Comparison of ENCODE assay signal across 1 cellular context in the genomic region with DNA sequence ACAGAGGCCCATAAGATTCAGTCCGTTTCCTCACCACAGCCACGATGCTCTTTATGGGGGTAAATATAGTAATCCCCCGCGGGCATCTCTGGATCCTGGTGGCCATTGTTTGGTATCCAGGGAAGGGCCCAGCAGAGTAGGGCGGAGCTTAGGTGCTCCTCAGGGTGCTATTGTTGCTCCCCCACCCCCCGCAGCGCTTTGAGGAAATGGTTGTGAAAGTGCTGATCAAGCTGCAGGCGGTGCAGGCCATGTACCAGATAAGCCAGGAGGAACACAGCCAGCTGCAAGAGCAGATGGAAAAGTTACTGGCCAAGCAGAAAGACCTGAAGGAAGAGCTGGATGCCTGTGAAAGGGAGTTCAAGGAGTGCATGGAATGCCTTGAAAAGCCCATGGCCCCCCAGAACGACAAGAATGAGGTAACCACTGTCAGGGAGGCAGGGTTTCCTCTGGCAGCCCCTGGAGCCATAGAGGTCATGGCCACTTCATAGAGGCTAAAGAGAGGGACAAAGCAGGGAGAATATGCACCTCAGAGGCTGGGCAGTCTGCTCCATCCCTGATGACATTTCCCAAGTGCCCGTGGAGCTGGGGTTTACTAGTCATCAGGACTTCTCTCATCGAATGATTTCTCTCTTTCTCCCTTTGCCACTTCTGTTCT.
TF ChIP-seq lines count a peak whose summit lies in the region.

No MANE protein-coding gene starts in this region.

TF ChIP-seq in SK-N-SH, 30 proteins besides CTCF, POLR2A, EP300 and RAD21 (continued from another document):
- no peak for TF ChIP-seq REST (IDR thresholded peaks at IDR 0.05; ENCODE audit: low read depth, low read length)
- TF ChIP-seq MEF2A (IDR thresholded peaks at IDR 0.05; ENCODE audit: borderline replicate concordance, low read depth) = no peak
- TF ChIP-seq FOXJ3 (CRISPR knock-in tag; IDR thresholded peaks at IDR 0.05) = no peak
- no peak for TF ChIP-seq GABPA (IDR thresholded peaks at IDR 0.05; ENCODE audit: low read depth)
- TF ChIP-seq, protein P1, sequence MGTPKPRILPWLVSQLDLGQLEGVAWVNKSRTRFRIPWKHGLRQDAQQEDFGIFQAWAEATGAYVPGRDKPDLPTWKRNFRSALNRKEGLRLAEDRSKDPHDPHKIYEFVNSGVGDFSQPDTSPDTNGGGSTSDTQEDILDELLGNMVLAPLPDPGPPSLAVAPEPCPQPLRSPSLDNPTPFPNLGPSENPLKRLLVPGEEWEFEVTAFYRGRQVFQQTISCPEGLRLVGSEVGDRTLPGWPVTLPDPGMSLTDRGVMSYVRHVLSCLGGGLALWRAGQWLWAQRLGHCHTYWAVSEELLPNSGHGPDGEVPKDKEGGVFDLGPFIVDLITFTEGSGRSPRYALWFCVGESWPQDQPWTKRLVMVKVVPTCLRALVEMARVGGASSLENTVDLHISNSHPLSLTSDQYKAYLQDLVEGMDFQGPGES (IDR thresholded peaks at IDR 0.05; ENCODE audit: low read depth, low read length) = no peak
- no peak for TF ChIP-seq EZH2phosphoT487 (IDR thresholded peaks at IDR 0.05; ENCODE audit: borderline replicate concordance, low read depth)
- no peak for TF ChIP-seq ELF1 (IDR thresholded peaks at IDR 0.05)
